1 cellular context compared by ENCODE assay signal in the genomic region with DNA sequence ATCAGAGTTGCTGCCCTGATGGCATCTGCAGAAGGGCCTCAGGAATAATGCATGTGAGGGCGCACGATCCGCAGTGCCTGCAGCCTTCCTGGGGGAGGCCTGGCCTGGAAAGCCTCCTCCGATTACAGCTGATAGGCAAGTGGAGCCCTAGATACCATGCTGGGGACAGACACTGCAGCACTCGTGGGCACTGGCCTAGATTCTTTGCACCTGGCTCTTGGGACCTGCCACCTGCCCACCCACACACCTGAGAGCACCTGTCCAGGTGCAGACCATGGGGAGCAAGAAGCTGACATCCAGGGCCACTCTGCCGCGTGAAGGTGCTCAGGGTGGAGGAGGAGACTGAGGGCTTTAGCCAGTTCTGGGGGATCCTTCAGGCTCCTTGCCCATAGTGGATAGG.
TF ChIP-seq lines count a peak whose summit lies in the region.

No MANE protein-coding gene starts in this region.

TF ChIP-seq in IMR-90, 13 proteins besides CTCF, POLR2A, EP300 and RAD21:
- TF ChIP-seq USF2 (IDR thresholded peaks at IDR 0.05; ENCODE audit: low read depth, low read length) (no peak), CHD1 (IDR thresholded peaks at IDR 0.05; ENCODE audit: low read depth, low read length) (no peak), SMC3 (IDR thresholded peaks at IDR 0.05; ENCODE audit: low read depth, low read length) (no peak), FOS (IDR thresholded peaks at IDR 0.05; ENCODE audit: low read depth, low read length) (no peak), MAFK (IDR thresholded peaks at IDR 0.05; ENCODE audit: low read depth, low read length) (no peak), NFE2L2 (IDR thresholded peaks at IDR 0.05; ENCODE audit: low read depth, low read length) (no peak), MAZ (IDR thresholded peaks at IDR 0.05; ENCODE audit: borderline replicate concordance, low read depth, low read length) (no peak), RCOR1 (IDR thresholded peaks at IDR 0.05; ENCODE audit: insufficient replicate concordance, low read length) (no peak), BHLHE40 (IDR thresholded peaks at IDR 0.05; ENCODE audit: low read depth, low read length) (no peak), MXI1 (IDR thresholded peaks at IDR 0.05; ENCODE audit: borderline replicate concordance, low read depth, low read length) (no peak), ELK1 (IDR thresholded peaks at IDR 0.05; ENCODE audit: borderline replicate concordance, low read depth, low read length) (no peak), CEBPB (IDR thresholded peaks at IDR 0.05; ENCODE audit: low read depth, low read length) (no peak), RFX5 (IDR thresholded peaks at IDR 0.05; ENCODE audit: low read depth, low read length) (no peak)
TF ChIP-seq in IMR-90: peak in this region for 0.
